ENCODE assay signal across 34 cellular contexts in the genomic region with DNA sequence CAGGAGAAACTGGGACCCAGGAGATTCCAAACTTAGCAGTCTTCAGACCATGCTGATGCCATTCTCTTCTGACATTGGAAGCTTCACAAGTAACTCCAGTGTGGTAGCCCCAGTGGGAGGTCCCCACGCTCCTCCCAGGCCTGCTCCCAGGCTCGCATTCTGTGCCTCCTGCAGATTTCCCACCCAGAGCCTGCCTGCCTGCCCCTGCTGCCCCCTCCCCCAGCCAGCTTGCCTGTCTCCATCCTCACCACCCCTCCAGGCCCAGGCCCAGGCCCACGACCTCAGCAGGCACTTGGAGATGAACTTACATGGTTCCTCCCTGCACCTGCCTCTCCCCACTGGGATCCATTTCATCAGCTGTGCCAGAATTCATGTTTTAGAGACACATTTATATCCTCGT.
"Had no signal": no experiment of that assay in that cellular context is flagged by ENCODE, and none has a peak within 500 bp of the region (broad histone marks: within the 10 kb centered on the region; RNA-seq: fewer than 3 reads in every experiment).

No MANE protein-coding gene starts in this region.

- H3K27ac ChIP-seq: adrenal gland, body of pancreas, brain microvascular endothelial cell, breast epithelium, VCaP had no signal

- H3K27me3 ChIP-seq: adrenal gland, body of pancreas, brain microvascular endothelial cell, breast epithelium had no signal

- H3K4me3 ChIP-seq: adrenal gland, body of pancreas, breast epithelium had no signal

- H3K4me3 Mint-ChIP-seq: activated B cell treated with CpG ODN at 0.5 μM for 24 hours; activated CD4-positive, alpha-beta memory T cell treated with anti-CD3 and anti-CD28 coated beads for 36 hours; activated CD4-positive, alpha-beta T cell treated with anti-CD3 and anti-CD28 coated beads, Interleukin-2, amount 10 ng/mL, durations not matched to agents 24 days and 14 days; activated CD8-positive, alpha-beta T cell treated with anti-CD3 and anti-CD28 coated beads for 36 hours; activated naive CD4-positive, alpha-beta T cell treated with anti-CD3 and anti-CD28 coated beads for 36 hours; activated naive CD8-positive, alpha-beta T cell treated with anti-CD3 and anti-CD28 coated beads for 36 hours; activated T-cell treated with anti-CD3 and anti-CD28 coated beads, Interleukin-2, amount 50 U/mL, for 4 hours; activated T-cell treated with anti-CD3 and anti-CD28 coated beads, Interleukin-2, amount 50 U/mL, for 72 hours; activated T-helper 1 cell treated with anti-CD3 and anti-CD28 coated beads, Interleukin-12 subunit alpha, Interleukin-12 subunit beta, Interleukin-2, Interleukin-4 antibody, amounts not matched to agents 30 ng/mL and 10 ng/mL and 1 ng/mL, durations not matched to agents 14 hours and 24 hours and 36 hours; activated T-helper 17 cell treated with anti-CD3 and anti-CD28 coated beads, Interleukin-2, amount 50 U/mL, for 72 hours; T-helper 1 cell treated with Interleukin-12 subunit alpha and Interleukin-12 subunit beta and Interleukin-4 antibody, amounts not matched to agents 30 μg/mL and 1 μg/mL, for 36 hours; T-helper 2 cell treated with Interferon-gamma antibody and Interleukin-4, amounts not matched to agents 5 μg/mL and 100 μg/mL, for 36 hours had no signal

- H3K4me1 Mint-ChIP-seq: activated B cell treated with CpG ODN at 0.5 μM for 24 hours; activated CD4-positive, alpha-beta T cell treated with anti-CD3 and anti-CD28 coated beads, Interleukin-2, amount 10 ng/mL, durations not matched to agents 24 days and 14 days; activated T-helper 17 cell treated with anti-CD3 and anti-CD28 coated beads, Interleukin-2, amount 50 U/mL, for 72 hours had no signal

- H3K9me3 Mint-ChIP-seq: activated B cell treated with CpG ODN at 0.5 μM for 24 hours; activated CD4-positive, alpha-beta memory T cell treated with anti-CD3 and anti-CD28 coated beads for 36 hours; activated CD4-positive, alpha-beta T cell treated with anti-CD3 and anti-CD28 coated beads, Interleukin-2, amount 10 ng/mL, durations not matched to agents 24 days and 14 days; activated CD8-positive, alpha-beta T cell treated with anti-CD3 and anti-CD28 coated beads for 36 hours; activated naive CD4-positive, alpha-beta T cell treated with anti-CD3 and anti-CD28 coated beads for 36 hours; activated naive CD4-positive, alpha-beta T cell treated with anti-CD3 and anti-CD28 coated beads, Interleukin-2, amount 50 U/mL, for 72 hours; activated naive CD8-positive, alpha-beta T cell treated with anti-CD3 and anti-CD28 coated beads for 36 hours; activated T-cell treated with anti-CD3 and anti-CD28 coated beads, Interleukin-2, amount 50 U/mL, for 4 hours; activated T-cell treated with anti-CD3 and anti-CD28 coated beads, Interleukin-2, amount 50 U/mL, for 72 hours; activated T-helper 1 cell treated with anti-CD3 and anti-CD28 coated beads, Interleukin-12 subunit alpha, Interleukin-12 subunit beta, Interleukin-2, Interleukin-4 antibody, amounts not matched to agents 30 ng/mL and 10 ng/mL and 1 ng/mL, durations not matched to agents 14 hours and 24 hours and 36 hours; activated T-helper 17 cell treated with anti-CD3 and anti-CD28 coated beads, Interleukin-2, amount 50 U/mL, for 72 hours; T-helper 1 cell treated with Interleukin-12 subunit alpha and Interleukin-12 subunit beta and Interleukin-4 antibody, amounts not matched to agents 30 μg/mL and 1 μg/mL, for 36 hours; T-helper 2 cell treated with Interferon-gamma antibody and Interleukin-4, amounts not matched to agents 5 μg/mL and 100 μg/mL, for 36 hours had no signal

- ATAC-seq: activated CD8-positive, alpha-beta T cell treated with anti-CD3 and anti-CD28 coated beads for 36 hours; activated naive CD4-positive, alpha-beta T cell treated with anti-CD3 and anti-CD28 coated beads, Interleukin-2, amount 50 U/mL, for 72 hours; activated T-cell treated with anti-CD3 and anti-CD28 coated beads, Interleukin-2, amount 50 U/mL, for 4 hours; activated T-cell treated with anti-CD3 and anti-CD28 coated beads, Interleukin-2, amount 50 U/mL, for 72 hours; activated T-helper 17 cell treated with anti-CD3 and anti-CD28 coated beads, Interleukin-2, amount 50 U/mL, for 72 hours; body of pancreas had no signal

- DNase-seq: activated B cell treated with CpG ODN at 0.5 μM for 24 hours; activated CD4-positive, alpha-beta memory T cell treated with anti-CD3 and anti-CD28 coated beads for 36 hours; activated CD4-positive, alpha-beta T cell treated with anti-CD3 and anti-CD28 coated beads for 4 hours; activated CD4-positive, alpha-beta T cell treated with anti-CD3 and anti-CD28 coated beads, Interleukin-2, amount 10 ng/mL, durations not matched to agents 24 days and 14 days; activated CD4-positive, alpha-beta T cell treated with anti-CD3 and anti-CD28 coated beads, Interleukin-2, amount 50 U/mL, for 1 hour; activated CD4-positive, alpha-beta T cell treated with anti-CD3 and anti-CD28 coated beads, Interleukin-2, amount 50 U/mL, for 4 hours; activated CD4-positive, CD25-positive, alpha-beta regulatory T cell treated with anti-CD3 and anti-CD28 coated beads, Interleukin-2, amount 50 U/mL, for 72 hours; activated CD8-positive, alpha-beta memory T cell treated with anti-CD3 and anti-CD28 coated beads, Interleukin-2, amount 50 U/mL, for 4 hours; activated CD8-positive, alpha-beta T cell treated with anti-CD3 and anti-CD28 coated beads for 36 hours; activated effector memory CD4-positive, alpha-beta T cell treated with anti-CD3 and anti-CD28 coated beads, Interleukin-2, amount 50 U/mL, for 16 hours; activated gamma-delta T cell treated with Interleukin-2 at 50 U/mL for 16 hours; activated naive CD4-positive, alpha-beta T cell; activated naive CD4-positive, alpha-beta T cell treated with anti-CD3 and anti-CD28 coated beads for 36 hours; activated naive CD4-positive, alpha-beta T cell treated with anti-CD3 and anti-CD28 coated beads, Interleukin-2, amount 50 U/mL, for 16 hours; activated naive CD8-positive, alpha-beta T cell treated with anti-CD3 and anti-CD28 coated beads for 36 hours; activated T-cell treated with anti-CD3 and anti-CD28 coated beads for 4 hours; activated T-cell treated with anti-CD3 and anti-CD28 coated beads, Interleukin-2, amount 50 U/mL, for 1 hour; activated T-cell treated with anti-CD3 and anti-CD28 coated beads, Interleukin-2, amount 50 U/mL, for 4 hours; activated T-cell treated with anti-CD3 and anti-CD28 coated beads, Interleukin-2, amount 50 U/mL, for 72 hours; adrenal gland; amniotic stem cell; aorta; body of pancreas; brain microvascular endothelial cell; central memory CD4-positive, alpha-beta T cell; T-helper 2 cell; T-helper 9 cell had no signal

- H3K9me3 ChIP-seq: adrenal gland, body of pancreas, breast epithelium had no signal

- H3K36me3 ChIP-seq: adrenal gland, brain microvascular endothelial cell, breast epithelium had no signal

- H3K27me3 Mint-ChIP-seq: activated CD4-positive, alpha-beta memory T cell treated with anti-CD3 and anti-CD28 coated beads for 36 hours; activated CD4-positive, alpha-beta T cell treated with anti-CD3 and anti-CD28 coated beads, Interleukin-2, amount 10 ng/mL, durations not matched to agents 24 days and 14 days; activated CD8-positive, alpha-beta T cell treated with anti-CD3 and anti-CD28 coated beads for 36 hours; activated naive CD8-positive, alpha-beta T cell treated with anti-CD3 and anti-CD28 coated beads for 36 hours; activated T-helper 17 cell treated with anti-CD3 and anti-CD28 coated beads, Interleukin-2, amount 50 U/mL, for 72 hours had no signal

- H3K4me1 ChIP-seq: adrenal gland, breast epithelium had no signal

- H3K36me3 Mint-ChIP-seq: activated CD4-positive, alpha-beta memory T cell treated with anti-CD3 and anti-CD28 coated beads for 36 hours; activated naive CD4-positive, alpha-beta T cell treated with anti-CD3 and anti-CD28 coated beads, Interleukin-2, amount 50 U/mL, for 72 hours had no signal

- H3K27ac Mint-ChIP-seq: activated B cell treated with CpG ODN at 0.5 μM for 24 hours; activated CD4-positive, alpha-beta memory T cell treated with anti-CD3 and anti-CD28 coated beads for 36 hours; activated CD4-positive, alpha-beta T cell treated with anti-CD3 and anti-CD28 coated beads, Interleukin-2, amount 10 ng/mL, durations not matched to agents 24 days and 14 days; activated CD8-positive, alpha-beta T cell treated with anti-CD3 and anti-CD28 coated beads for 36 hours; activated naive CD4-positive, alpha-beta T cell treated with anti-CD3 and anti-CD28 coated beads for 36 hours; activated naive CD8-positive, alpha-beta T cell treated with anti-CD3 and anti-CD28 coated beads for 36 hours; activated T-cell treated with anti-CD3 and anti-CD28 coated beads, Interleukin-2, amount 50 U/mL, for 72 hours; activated T-helper 1 cell treated with anti-CD3 and anti-CD28 coated beads, Interleukin-12 subunit alpha, Interleukin-12 subunit beta, Interleukin-2, Interleukin-4 antibody, amounts not matched to agents 30 ng/mL and 10 ng/mL and 1 ng/mL, durations not matched to agents 14 hours and 24 hours and 36 hours; activated T-helper 17 cell treated with anti-CD3 and anti-CD28 coated beads, Interleukin-2, amount 50 U/mL, for 72 hours; T-helper 1 cell treated with Interleukin-12 subunit alpha and Interleukin-12 subunit beta and Interleukin-4 antibody, amounts not matched to agents 30 μg/mL and 1 μg/mL, for 36 hours; T-helper 2 cell treated with Interferon-gamma antibody and Interleukin-4, amounts not matched to agents 5 μg/mL and 100 μg/mL, for 36 hours had no signal
